ENCODE assay signal across 17 cellular contexts in the genomic region with DNA sequence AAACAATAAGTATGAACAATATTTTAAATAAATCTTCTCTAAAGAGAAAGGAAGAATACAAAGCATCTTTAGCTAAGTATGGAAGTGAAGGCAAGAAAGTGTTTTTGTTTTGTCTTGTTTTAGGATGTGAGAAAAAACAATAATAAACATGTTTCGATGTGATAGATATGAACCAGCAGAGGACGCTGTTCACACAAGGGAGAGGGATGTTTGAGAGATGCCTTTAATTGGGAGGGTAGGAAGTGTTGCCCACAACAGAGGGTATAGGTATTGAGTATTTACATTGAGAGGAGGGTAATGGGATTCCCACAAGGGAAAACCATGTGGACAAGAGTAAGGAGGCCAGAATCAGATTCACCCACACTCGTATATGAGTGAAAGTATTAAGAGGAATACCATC. TPM values are rescaled to one million over a fixed set of nuclear protein-coding genes. Genes with fewer than 3 reads are reported as not detected.
A peak's percentile ranks its signal among the peaks of the same experiment; 100 is the strongest.
DNase-seq lines count a peak whose midpoint lies in the region; ATAC-seq and TF ChIP-seq lines count a peak whose summit lies in the region.
"Had no signal": no experiment of that assay in that cellular context is flagged by ENCODE, and none has a peak within 500 bp of the region (broad histone marks: within the 10 kb centered on the region; RNA-seq: fewer than 3 reads in every experiment).

No MANE protein-coding gene starts in this region.

- H3K27me3 ChIP-seq in MM.1S (replicated peaks; ENCODE audit: insufficient read depth, low read length) (no peaks in the 10 kb centered on the region), endodermal cell (ENCODE audit: control insufficient read depth, insufficient read depth, low read length, poor library complexity, severe bottlenecking) (no peaks in the 10 kb centered on the region)
- H3K27me3 ChIP-seq: heart right ventricle, testis had no signal

- in situ Hi-C loops in GM13976 (cut with MboI; ENCODE audit: low sequenced_read_pairs, unreplicated experiment) = no loop called here

- no peak overlapping the region for H3K4me2 ChIP-seq in MM.1S (ENCODE audit: low read depth, low read length)

- H3K27ac Mint-ChIP-seq in endodermal cell = no peak overlapping the region

- H3K4me1 ChIP-seq in MM.1S (ENCODE audit: low read length) (no peaks in the 10 kb centered on the region), endodermal cell (ENCODE audit: control insufficient read depth, insufficient read depth, low read length) (no peaks in the 10 kb centered on the region)
- H3K4me1 ChIP-seq: heart right ventricle, testis had no signal

- H3K36me3 ChIP-seq in MM.1S (replicated peaks; ENCODE audit: insufficient read depth, low read length) (no peaks in the 10 kb centered on the region), endodermal cell (ENCODE audit: control insufficient read depth, insufficient read depth, low read length) (no peaks in the 10 kb centered on the region)

- H3K79me2 ChIP-seq in MM.1S (ENCODE audit: low read length) = no peaks in the 10 kb centered on the region

- DNase-seq in GM13976 (ENCODE audit: low spot score) (peak; percentile 23), MM.1S (no peak), endodermal cell (peak; percentile 44), superior temporal gyrus (ENCODE audit: extremely low spot score) (no peak)
- no peak for DNase-seq in effector CD4-positive, alpha-beta T cell
- DNase-seq in stimulated activated CD4-positive, alpha-beta T cell treated with anti-CD3 and anti-CD28 coated beads, Interleukin-12 subunit alpha, Interleukin-12 subunit beta, amount 100 ng/mL, for 4 hours = no peak
- DNase-seq: activated CD4-positive, alpha-beta T cell treated with anti-CD3 and anti-CD28 coated beads for 48 hours; heart right ventricle; left cardiac atrium; NCI-H146; NCI-H510A treated with DMSO at 0.1 percent for 48 hours; testis had no signal

- TF ChIP-seq CTCF in C4-2B (conservative IDR thresholded peaks at IDR 0.05) = peak; percentile 31
- no peak for TF ChIP-seq CTCF in GM13976 (IDR thresholded peaks at IDR 0.05; ENCODE audit: borderline replicate concordance, control extremely low read depth, extremely low read depth, insufficient read depth, missing control alignments)
- TF ChIP-seq CTCF in MM.1S (IDR thresholded peaks at IDR 0.05; ENCODE audit: low read length) = peak; percentile 7; the same call in 1 of the 2 replicates
- TF ChIP-seq CTCF in endodermal cell (conservative IDR thresholded peaks at IDR 0.05) = peak; percentile 87

- H3K4me3 Mint-ChIP-seq in endodermal cell = no peak overlapping the region

- H3K4me3 ChIP-seq in MM.1S (ENCODE audit: low read length) = no peak overlapping the region
- no peak overlapping the region for H3K4me3 ChIP-seq in endodermal cell (ENCODE audit: low read length)
- H3K4me3 ChIP-seq: heart right ventricle, K562, testis had no signal

- H3K9me3 ChIP-seq in MM.1S (replicated peaks; ENCODE audit: insufficient read depth, low read length) = no peaks in the 10 kb centered on the region
- H3K9me3 ChIP-seq in endodermal cell (ENCODE audit: control insufficient read depth, low read length) = no peaks in the 10 kb centered on the region
- H3K9me3 ChIP-seq: heart right ventricle, testis had no signal

- no peaks in the 10 kb centered on the region for H3K27me3 Mint-ChIP-seq in endodermal cell (ENCODE audit: insufficient read depth)

- H3K36me3 Mint-ChIP-seq in endodermal cell (ENCODE audit: low read depth) = no peaks in the 10 kb centered on the region

- H3K27ac ChIP-seq in C4-2B = no peak overlapping the region
- no peak overlapping the region for H3K27ac ChIP-seq in MM.1S (ENCODE audit: low read length)
- no peak overlapping the region for H3K27ac ChIP-seq in endodermal cell (ENCODE audit: low read depth, low read length)
- H3K27ac ChIP-seq: heart right ventricle, testis had no signal

- no peaks in the 10 kb centered on the region for H3F3A ChIP-seq in MM.1S (ENCODE audit: insufficient read depth, low read length)

- no peaks in the 10 kb centered on the region for H3K4me1 Mint-ChIP-seq in endodermal cell

- whole genome bisulfite sequencing in endodermal cell (ENCODE audit: insufficient coverage in 1 of 2, insufficient read length in 1 of 2), 2 experiments = 44 to 61% methylated on average over 2 of the region's 3 CpGs

- H3K9ac ChIP-seq in MM.1S (ENCODE audit: low read length) (no peak overlapping the region), endodermal cell (ENCODE audit: extremely low read depth, low read length, poor library complexity, severe bottlenecking) (no peak overlapping the region)

- no peak for ATAC-seq in GM21381 (IDR thresholded peaks at IDR 0.05; ENCODE audit: unreplicated experiment)
- ATAC-seq: esophagus mucosa, heart right ventricle, K562, left cardiac atrium had no signal

- no peak overlapping the region for H2AFZ ChIP-seq in MM.1S (ENCODE audit: low read length)

- no peaks in the 10 kb centered on the region for H4K20me1 ChIP-seq in MM.1S (ENCODE audit: insufficient read depth, low read length)

- H3K9me3 Mint-ChIP-seq in endodermal cell = no peaks in the 10 kb centered on the region

- no peaks in the 10 kb centered on the region for H3K9me2 ChIP-seq in MM.1S (replicated peaks; ENCODE audit: insufficient read depth, low read length)

RNA-seq across cellular contexts. Expression of a gene that starts 55.1 kb away (rescaled TPM):
- total RNA-seq in endodermal cell = not detected
- polyA plus RNA-seq in endodermal cell (2013, experiment 1 of 2) = 1.2 TPM
- polyA plus RNA-seq in endodermal cell (2013, experiment 2 of 2) = 0.99 TPM
- total RNA-seq: K562; T-helper 2 cell treated with Interferon-gamma antibody and Interleukin-4, amounts not matched to agents 100 ng/mL and 5 ng/mL, for 36 hours had no signal
- polyA plus RNA-seq: K562 had no signal

Comparison
In these comparisons a context has a peak if more than half of its experiments do, and no peak if none do; other contexts are left out.
1. DNase-seq: peak in GM13976 (single experiment) and endodermal cell (single experiment); none in MM.1S (single experiment), effector CD4-positive, alpha-beta T cell (single experiment), stimulated activated CD4-positive, alpha-beta T cell treated with anti-CD3 and anti-CD28 coated beads, Interleukin-12 subunit alpha, Interleukin-12 subunit beta, amount 100 ng/mL, for 4 hours (single experiment) and superior temporal gyrus (single experiment).